In the genomic region with DNA sequence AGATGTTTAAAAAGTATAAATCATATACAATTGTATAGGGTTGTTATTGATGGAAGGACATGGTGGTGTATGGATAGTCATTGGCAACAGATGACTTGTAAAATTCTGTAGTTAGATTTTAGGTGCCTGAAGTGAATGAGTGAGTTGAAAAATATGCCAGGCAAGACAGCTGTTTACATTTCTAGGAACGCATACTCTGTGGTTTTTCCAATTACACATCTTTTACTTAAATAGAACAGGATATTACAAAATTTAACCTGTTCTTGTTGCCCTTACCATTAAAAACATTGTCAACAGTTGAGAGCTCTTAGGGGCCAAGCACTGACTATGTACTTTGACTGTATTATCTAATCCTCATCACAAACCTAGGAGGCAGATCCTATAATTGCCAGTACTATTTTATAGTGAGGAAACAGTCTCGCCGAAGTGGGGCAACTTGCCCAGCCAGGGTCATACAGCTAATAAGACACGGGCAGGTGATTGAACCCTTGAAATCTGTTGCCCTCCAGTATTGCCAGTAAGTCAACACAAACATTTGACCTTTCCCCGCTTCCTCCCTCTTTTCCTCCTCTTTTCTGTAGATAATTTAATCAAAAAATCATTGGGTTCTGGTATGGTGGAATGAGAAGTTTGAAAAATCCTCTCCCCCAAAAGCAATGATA, we compare ENCODE assay signal across 14 cellular contexts.
DNase-seq lines count a peak whose midpoint lies in the region; ATAC-seq and TF ChIP-seq lines count a peak whose summit lies in the region.
"Had no signal": no experiment of that assay in that cellular context is flagged by ENCODE, and none has a peak within 500 bp of the region (broad histone marks: within the 10 kb centered on the region; RNA-seq: fewer than 3 reads in every experiment).

No MANE protein-coding gene starts in this region.

- H3K4me3 Mint-ChIP-seq in activated CD8-positive, alpha-beta T cell treated with anti-CD3 and anti-CD28 coated beads, Interleukin-2, amount 10 ng/mL, durations not matched to agents 7 days and 5 days = peak overlapping the region; percentile 6

- H3K4me1 Mint-ChIP-seq in activated CD8-positive, alpha-beta T cell treated with anti-CD3 and anti-CD28 coated beads, Interleukin-2, amount 10 ng/mL, durations not matched to agents 7 days and 5 days (ENCODE audit: low read depth) = peaks cover 95% of the 10 kb centered on the region

- H4K5ac ChIP-seq in IMR-90 (ENCODE audit: low read depth, low read length) = peak overlapping the region; percentile 70; the same call in 1 of the 2 replicates

- no CpG with 5 or more reads among the region's 5 CpGs for WGBS in IMR-90 (ENCODE audit: extremely low coverage in 2 of 2, insufficient read length in 1 of 2), 2 experiments

- peak; percentile 37 for ATAC-seq in IMR-90 (ENCODE audit: low read depth)
- peak; percentile 44 for ATAC-seq in activated CD8-positive, alpha-beta T cell treated with anti-CD3 and anti-CD28 coated beads, Interleukin-2, amount 10 ng/mL, durations not matched to agents 7 days and 5 days
- ATAC-seq in GM19324 (IDR thresholded peaks at IDR 0.05; ENCODE audit: low FRiP score, unreplicated experiment) = no peak
- ATAC-seq in GM18909 (IDR thresholded peaks at IDR 0.05; ENCODE audit: poor library complexity, unreplicated experiment) = no peak
- no peak for ATAC-seq in lower lobe of right lung

- no peaks in the 10 kb centered on the region for H3K9me3 Mint-ChIP-seq in activated CD8-positive, alpha-beta T cell treated with anti-CD3 and anti-CD28 coated beads, Interleukin-2, amount 10 ng/mL, durations not matched to agents 7 days and 5 days (ENCODE audit: insufficient read depth)

- H2BK20ac ChIP-seq in IMR-90 (ENCODE audit: low read depth, low read length) = peak overlapping the region; percentile 100

- in situ Hi-C loops in IMR-90 (cut with MboI; ENCODE audit: low sequenced_read_pairs) = no loop called here

- H3K4me2 ChIP-seq in IMR-90 (ENCODE audit: low read depth, low read length) = peak overlapping the region; percentile 6

- H4K91ac ChIP-seq in IMR-90 (ENCODE audit: insufficient read depth, low read depth, low read length) = peak overlapping the region; percentile 99

- H2AFZ ChIP-seq in IMR-90 (replicated peaks; ENCODE audit: low read length, poor library complexity) = no peak overlapping the region

- H2BK120ac ChIP-seq in IMR-90 (ENCODE audit: low read depth, low read length) = peak overlapping the region; percentile 100

- peak overlapping the region; percentile 87 to 98; a peak in 3 of 4 replicates for H4K8ac ChIP-seq in IMR-90 (ENCODE audit: low read depth in 2 of 2, low read length in 2 of 2)

- H3K27me3 ChIP-seq in IMR-90 (ENCODE audit: control insufficient read depth, insufficient read depth, low read length) = no peaks in the 10 kb centered on the region
- no peaks in the 10 kb centered on the region for H3K27me3 ChIP-seq in lower lobe of right lung (ENCODE audit: low read depth)

- TF ChIP-seq RAD21 in IMR-90 (IDR thresholded peaks at IDR 0.05; ENCODE audit: low read length) = no peak

- TF ChIP-seq CTCF in IMR-90 (conservative IDR thresholded peaks at IDR 0.05; ENCODE audit: low read depth, low read length) (no peak), lower lobe of right lung (IDR thresholded peaks at IDR 0.05) (no peak)

- peak overlapping the region; percentile 97 for H3K56ac ChIP-seq in IMR-90 (ENCODE audit: extremely low read depth, insufficient read depth, low read length)

- no TSS peak for BruUV-seq in IMR-90 (replicated peaks; lab: Mats Ljungman, UMichigan)

- H3K14ac ChIP-seq in IMR-90 (replicated peaks; ENCODE audit: low read depth, low read length) = peak overlapping the region; percentile 91; the same call in 1 of the 2 replicates

- peak overlapping the region; percentile 63 for H2AK5ac ChIP-seq in IMR-90 (ENCODE audit: low read depth, low read length)

- H3K18ac ChIP-seq in IMR-90 (ENCODE audit: low read depth, low read length) = peak overlapping the region; percentile 44; the same call in 1 of the 2 replicates

- H3K27me3 Mint-ChIP-seq in activated CD8-positive, alpha-beta T cell treated with anti-CD3 and anti-CD28 coated beads, Interleukin-2, amount 10 ng/mL, durations not matched to agents 7 days and 5 days (ENCODE audit: low read depth) = peaks cover 2% of the 10 kb centered on the region

- no peak for TF ChIP-seq POLR2A in IMR-90 (IDR thresholded peaks at IDR 0.05; ENCODE audit: low read depth, low read length)

- H3K27ac ChIP-seq in IMR-90 (ENCODE audit: insufficient read depth, low read length) (peak overlapping the region; percentile 63), lower lobe of right lung (no peak overlapping the region)
- H3K27ac ChIP-seq: HL-60 had no signal

- no peaks in the 10 kb centered on the region for H4K20me1 ChIP-seq in IMR-90 (ENCODE audit: insufficient read depth, low read length)

- peaks cover 7% of the 10 kb centered on the region for H3K36me3 Mint-ChIP-seq in activated CD8-positive, alpha-beta T cell treated with anti-CD3 and anti-CD28 coated beads, Interleukin-2, amount 10 ng/mL, durations not matched to agents 7 days and 5 days (ENCODE audit: low read depth)

- H3K9me3 ChIP-seq in IMR-90 (ENCODE audit: control insufficient read depth, insufficient read depth, low read length) = no peaks in the 10 kb centered on the region
- no peaks in the 10 kb centered on the region for H3K9me3 ChIP-seq in lower lobe of right lung

- H3K27ac Mint-ChIP-seq in activated CD8-positive, alpha-beta T cell treated with anti-CD3 and anti-CD28 coated beads, Interleukin-2, amount 10 ng/mL, durations not matched to agents 7 days and 5 days = peak overlapping the region; percentile 83

- no peak overlapping the region; the same call in 2 of the 3 replicates for H2BK15ac ChIP-seq in IMR-90 (ENCODE audit: low read depth, low read length)

- peak; percentile 10 for DNase-seq in NCI-H2196 treated with DMSO at 0.1 percent for 48 hours (lab: John Stamatoyannopoulos, UW; ENCODE audit: unreplicated experiment)
- DNase-seq in NCI-H2196 (lab: John Stamatoyannopoulos, UW; ENCODE audit: unreplicated experiment) = no peak
- DNase-seq in IMR-90 = peak; percentile 91
- peak; percentile 25 for DNase-seq in activated CD8-positive, alpha-beta T cell treated with anti-CD3 and anti-CD28 coated beads, Interleukin-2, amount 10 ng/mL, durations not matched to agents 7 days and 5 days
- peak; percentile 88 for DNase-seq in iris pigment epithelial cell (ENCODE audit: low read depth)
- DNase-seq in lower lobe of right lung = no peak
- DNase-seq: 8988T; activated T-cell treated with anti-CD3 and anti-CD28 coated beads, Interleukin-2, amount 50 U/mL, for 1 hour; central memory CD4-positive, alpha-beta T cell; NCI-H1105 treated with DMSO at 0.1 percent for 48 hours; retina had no signal

- CTCF ChIA-PET in IMR-90 (lab: Yijun Ruan, JAX) = no interaction called here
- CTCF ChIA-PET in activated CD8-positive, alpha-beta T cell treated with anti-CD3 and anti-CD28 coated beads, Interleukin-2, amount 10 ng/mL, durations not matched to agents 7 days and 5 days (lab: Charles Lee) = interaction anchor here (1.0 to 1.5 kb wide), 3 partner anchors 8 to 22 kb away, joined by 3 to 6 read pairs (median 3); no protein-coding TSS in a partner anchor

- no peaks in the 10 kb centered on the region for H3K36me3 ChIP-seq in IMR-90 (ENCODE audit: control insufficient read depth, insufficient read depth, low read length)
- no peaks in the 10 kb centered on the region for H3K36me3 ChIP-seq in lower lobe of right lung

- peak overlapping the region; percentile 98 for H2BK5ac ChIP-seq in IMR-90 (ENCODE audit: low read depth, low read length, poor library complexity, severe bottlenecking)

- H3K4ac ChIP-seq in IMR-90 (ENCODE audit: low read depth, low read length) = peak overlapping the region; percentile 99

- POLR2A ChIA-PET in IMR-90 (lab: Charles Lee; ENCODE audit: unreplicated experiment) = no interaction called here
- POLR2A ChIA-PET in activated CD8-positive, alpha-beta T cell treated with anti-CD3 and anti-CD28 coated beads, Interleukin-2, amount 10 ng/mL, durations not matched to agents 7 days and 5 days (lab: Charles Lee) = interaction anchor here (0.9 to 1.5 kb wide), 2 partner anchors 14 to 15 kb away, joined by 3 read pairs; no protein-coding TSS in a partner anchor

- no peak overlapping the region for H2AK9ac ChIP-seq in IMR-90 (replicated peaks; ENCODE audit: low read depth, low read length, poor library complexity)

- peaks cover 41% of the 10 kb centered on the region for H3K9me1 ChIP-seq in IMR-90 (ENCODE audit: insufficient read depth, low read length)

- dilution Hi-C loops in IMR-90 (cut with HindIII; ENCODE audit: low sequenced_read_pairs, unreplicated experiment) = no loop called here

- H3K4me1 ChIP-seq in IMR-90 (ENCODE audit: control insufficient read depth, insufficient read depth, low read length) (peaks cover 29% of the 10 kb centered on the region), lower lobe of right lung (no peaks in the 10 kb centered on the region)

- peak overlapping the region; percentile 89; the same call in 1 of the 2 replicates for H3K23ac ChIP-seq in IMR-90 (ENCODE audit: low read depth, low read length)

- no peak overlapping the region for H3K9ac ChIP-seq in IMR-90 (ENCODE audit: low read depth, low read length)

- H3K4me3 ChIP-seq in IMR-90 (ENCODE audit: insufficient read depth, low read depth, low read length) = no peak overlapping the region
- H3K4me3 ChIP-seq in lower lobe of right lung = no peak overlapping the region

- peaks cover 0 to 13% of the 10 kb centered on the region in 2 experiments; a peak in 2 of 4 replicates for H3K79me1 ChIP-seq in IMR-90 (ENCODE audit: low read depth in 1 of 2, low read length in 2 of 2)

- intact Hi-C loops in IMR-90 (cut with micrococcal nuclease) = loop anchor here (5.0 kb wide), 1 partner anchor 103 kb away; no protein-coding TSS in a partner anchor
- intact Hi-C loops in lower lobe of right lung (cut with DNase I) = no loop called here

TF ChIP-seq in IMR-90, 13 proteins besides CTCF, POLR2A, EP300 and RAD21:
- TF ChIP-seq RFX5 (IDR thresholded peaks at IDR 0.05; ENCODE audit: low read depth, low read length) = peak; percentile 71
- TF ChIP-seq RCOR1 (IDR thresholded peaks at IDR 0.05; ENCODE audit: insufficient replicate concordance, low read length) = peak; percentile 84
- peak; percentile 55 for TF ChIP-seq CEBPB (IDR thresholded peaks at IDR 0.05; ENCODE audit: low read depth, low read length)
- TF ChIP-seq FOS (IDR thresholded peaks at IDR 0.05; ENCODE audit: low read depth, low read length) = peak; percentile 54; the same call in 1 of the 2 replicates
- TF ChIP-seq MXI1 (IDR thresholded peaks at IDR 0.05; ENCODE audit: borderline replicate concordance, low read depth, low read length) = no peak
- TF ChIP-seq BHLHE40 (IDR thresholded peaks at IDR 0.05; ENCODE audit: low read depth, low read length) = 0 out of 2 replicates have a peak, but pooled peaks have one; percentile 38

Comparison
In these comparisons a context has a peak if more than half of its experiments do, and no peak if none do; other contexts are left out.
1. DNase-seq: peak in NCI-H2196 treated with DMSO at 0.1 percent for 48 hours (single experiment), IMR-90 (single experiment), activated CD8-positive, alpha-beta T cell treated with anti-CD3 and anti-CD28 coated beads, Interleukin-2, amount 10 ng/mL, durations not matched to agents 7 days and 5 days (single experiment) and iris pigment epithelial cell (single experiment); none in NCI-H2196 (single experiment) and lower lobe of right lung (single experiment).
2. ATAC-seq: peak in IMR-90 (single experiment) and activated CD8-positive, alpha-beta T cell treated with anti-CD3 and anti-CD28 coated beads, Interleukin-2, amount 10 ng/mL, durations not matched to agents 7 days and 5 days (single experiment); none in GM19324 (single experiment), GM18909 (single experiment) and lower lobe of right lung (0 of 2).